Comparison of ENCODE assay signal across 16 cellular contexts in the genomic region with DNA sequence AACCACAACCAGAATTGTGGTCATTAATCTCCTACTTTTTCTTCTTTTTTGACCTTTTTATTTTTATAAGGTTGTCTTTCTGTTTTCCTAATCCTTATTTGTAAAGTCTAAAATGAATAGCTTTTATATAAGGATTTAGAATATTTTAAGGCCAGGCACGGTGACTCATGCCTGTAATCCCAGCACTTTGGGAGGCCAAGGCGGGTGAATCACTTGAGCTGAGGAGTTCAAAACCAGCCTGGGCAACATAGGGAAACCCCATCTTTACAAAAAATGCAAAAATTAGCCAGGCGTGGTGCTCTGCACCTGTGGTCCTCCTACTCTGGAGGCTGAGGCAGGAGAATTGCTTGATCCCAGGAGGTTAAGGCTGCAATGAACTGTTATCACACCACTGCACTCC. TPM values are rescaled to one million over a fixed set of nuclear protein-coding genes. Genes with fewer than 3 reads are reported as not detected.
DNase-seq lines count a peak whose midpoint lies in the region; ATAC-seq and TF ChIP-seq lines count a peak whose summit lies in the region.
"Had no signal": no experiment of that assay in that cellular context is flagged by ENCODE, and none has a peak within 500 bp of the region (broad histone marks: within the 10 kb centered on the region; RNA-seq: fewer than 3 reads in every experiment).

No MANE protein-coding gene starts in this region.

- intact Hi-C loops in ascending aorta (cut with DNase I): no loop called here

- no peak overlapping the region for H3K27ac Mint-ChIP-seq in progenitor cell of endocrine pancreas
- H3K27ac Mint-ChIP-seq: T-helper 1 cell treated with Interleukin-12 subunit alpha and Interleukin-12 subunit beta and Interleukin-4 antibody, amounts not matched to agents 30 μg/mL and 1 μg/mL, for 36 hours had no signal

- POLR2A ChIA-PET in AG04449 (lab: Yijun Ruan, JAX): interaction anchor here (0.8 to 1.4 kb wide), 2 partner anchors 33 to 41 kb away, joined by 5 to 8 read pairs; no protein-coding TSS in a partner anchor

- H3K36me3 Mint-ChIP-seq in progenitor cell of endocrine pancreas (ENCODE audit: insufficient read depth): peaks cover 22% of the 10 kb centered on the region

- no peaks in the 10 kb centered on the region for H3K27me3 Mint-ChIP-seq in progenitor cell of endocrine pancreas

- no peaks in the 10 kb centered on the region for H3K36me3 ChIP-seq in ascending aorta
- H3K36me3 ChIP-seq: upper lobe of right lung had no signal

- H3K9me3 ChIP-seq in ascending aorta: no peaks in the 10 kb centered on the region
- H3K9me3 ChIP-seq: upper lobe of right lung had no signal

- no peaks in the 10 kb centered on the region for H3K27me3 ChIP-seq in ascending aorta
- H3K27me3 ChIP-seq: upper lobe of right lung had no signal

- CTCF ChIA-PET in AG04449 (lab: Yijun Ruan, JAX): no interaction called here

- peaks cover 5 to 32% of the 10 kb centered on the region in 2 donors for H3K4me1 ChIP-seq in ascending aorta
- H3K4me1 ChIP-seq: upper lobe of right lung had no signal

- no peak for TF ChIP-seq CTCF in AG04449 (IDR thresholded peaks at IDR 0.05; ENCODE audit: insufficient read depth, low read length, missing control alignments)
- TF ChIP-seq CTCF in ascending aorta (IDR thresholded peaks at IDR 0.05): no peak
- TF ChIP-seq CTCF in progenitor cell of endocrine pancreas (IDR thresholded peaks at IDR 0.05; ENCODE audit: unreplicated experiment): no peak

- H3K27ac ChIP-seq in ascending aorta: peak overlapping the region; percentile 5 to 28
- H3K27ac ChIP-seq: C4-2B, upper lobe of right lung had no signal

- H3K4me3 Mint-ChIP-seq in progenitor cell of endocrine pancreas (ENCODE audit: low read depth): no peak overlapping the region
- H3K4me3 Mint-ChIP-seq: T-helper 1 cell treated with Interleukin-12 subunit alpha and Interleukin-12 subunit beta and Interleukin-4 antibody, amounts not matched to agents 30 μg/mL and 1 μg/mL, for 36 hours had no signal

- DNase-seq in AG04449 (ENCODE audit: low read depth, low spot score) (peak; percentile 36), HS-27A (ENCODE audit: low read depth) (peak; percentile 55), ascending aorta (ENCODE audit: low spot score in 2 of 2) (peak in 1 of 2 donors; percentile 70), foreskin melanocyte (peak; percentile 42), progenitor cell of endocrine pancreas (ENCODE audit: low spot score, unreplicated experiment) (no peak), NOMO-1 treated with dmso at 0.1 percent for 144 hours (lab: John Stamatoyannopoulos, UW; ENCODE audit: unreplicated experiment) (no peak), NCI-H345 treated with DMSO at 0.1 percent for 48 hours (lab: John Stamatoyannopoulos, UW; ENCODE audit: unreplicated experiment) (no peak)
- DNase-seq: activated CD4-positive, alpha-beta T cell treated with anti-CD3 and anti-CD28 coated beads for 4 hours; DND-41; NCI-H1436; NCI-H510A treated with DMSO at 0.1 percent for 48 hours; upper lobe of right lung had no signal

- peaks cover 4% of the 10 kb centered on the region for H3K9me3 Mint-ChIP-seq in progenitor cell of endocrine pancreas (ENCODE audit: low read depth)
- H3K9me3 Mint-ChIP-seq: T-helper 1 cell treated with Interleukin-12 subunit alpha and Interleukin-12 subunit beta and Interleukin-4 antibody, amounts not matched to agents 30 μg/mL and 1 μg/mL, for 36 hours had no signal

- H3K4me1 Mint-ChIP-seq in progenitor cell of endocrine pancreas (ENCODE audit: low read depth): peaks cover 8% of the 10 kb centered on the region

- H3K4me3 ChIP-seq in AG04449 (ENCODE audit: low read depth, low read length) (no peak overlapping the region), ascending aorta (no peak overlapping the region)
- H3K4me3 ChIP-seq: K562, upper lobe of right lung had no signal

- no peak for ATAC-seq in GM21423 (IDR thresholded peaks at IDR 0.05; ENCODE audit: unreplicated experiment)
- ATAC-seq: K562, upper lobe of right lung had no signal

RNA-seq across cellular contexts. Expression of gene IFT81, which starts 55.1 kb away (rescaled TPM):
- 12.0 TPM for total RNA-seq in ascending aorta
- 46.1 and 48.7 TPM in 2 replicates for total RNA-seq in progenitor cell of endocrine pancreas

Comparison
In these comparisons a context has a peak if more than half of its experiments do, and no peak if none do; other contexts are left out.
1. DNase-seq: peak in AG04449 (single experiment), HS-27A (single experiment) and foreskin melanocyte (single experiment); none in progenitor cell of endocrine pancreas (single experiment), NOMO-1 treated with dmso at 0.1 percent for 144 hours (single experiment) and NCI-H345 treated with DMSO at 0.1 percent for 48 hours (single experiment).